In the genomic region with DNA sequence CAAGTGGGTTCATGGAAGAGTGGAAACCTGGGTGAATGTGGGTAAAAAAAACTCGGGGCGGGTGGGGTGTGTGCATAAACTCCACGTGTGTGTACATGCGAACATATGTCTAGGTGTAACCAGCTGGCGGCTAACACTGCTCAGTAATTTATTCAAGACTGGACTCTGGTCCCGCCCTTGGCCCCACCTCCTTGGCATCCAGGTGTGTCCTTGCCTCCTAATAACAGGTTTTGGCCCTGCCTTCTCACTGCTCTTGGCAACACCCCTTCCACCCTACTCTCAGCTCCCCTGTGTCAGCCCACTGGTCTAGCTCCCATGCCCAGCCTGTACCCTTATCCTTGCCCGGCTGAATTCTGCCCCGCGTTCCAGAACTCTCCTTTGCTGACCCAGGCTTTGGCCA, we compare ENCODE assay signal across 1 cellular context.
TF ChIP-seq lines count a peak whose summit lies in the region.

No MANE protein-coding gene starts in this region.

TF ChIP-seq in GM23338, 12 proteins besides CTCF, POLR2A, EP300 and RAD21 (continued from another document):
- TF ChIP-seq, protein P1, sequence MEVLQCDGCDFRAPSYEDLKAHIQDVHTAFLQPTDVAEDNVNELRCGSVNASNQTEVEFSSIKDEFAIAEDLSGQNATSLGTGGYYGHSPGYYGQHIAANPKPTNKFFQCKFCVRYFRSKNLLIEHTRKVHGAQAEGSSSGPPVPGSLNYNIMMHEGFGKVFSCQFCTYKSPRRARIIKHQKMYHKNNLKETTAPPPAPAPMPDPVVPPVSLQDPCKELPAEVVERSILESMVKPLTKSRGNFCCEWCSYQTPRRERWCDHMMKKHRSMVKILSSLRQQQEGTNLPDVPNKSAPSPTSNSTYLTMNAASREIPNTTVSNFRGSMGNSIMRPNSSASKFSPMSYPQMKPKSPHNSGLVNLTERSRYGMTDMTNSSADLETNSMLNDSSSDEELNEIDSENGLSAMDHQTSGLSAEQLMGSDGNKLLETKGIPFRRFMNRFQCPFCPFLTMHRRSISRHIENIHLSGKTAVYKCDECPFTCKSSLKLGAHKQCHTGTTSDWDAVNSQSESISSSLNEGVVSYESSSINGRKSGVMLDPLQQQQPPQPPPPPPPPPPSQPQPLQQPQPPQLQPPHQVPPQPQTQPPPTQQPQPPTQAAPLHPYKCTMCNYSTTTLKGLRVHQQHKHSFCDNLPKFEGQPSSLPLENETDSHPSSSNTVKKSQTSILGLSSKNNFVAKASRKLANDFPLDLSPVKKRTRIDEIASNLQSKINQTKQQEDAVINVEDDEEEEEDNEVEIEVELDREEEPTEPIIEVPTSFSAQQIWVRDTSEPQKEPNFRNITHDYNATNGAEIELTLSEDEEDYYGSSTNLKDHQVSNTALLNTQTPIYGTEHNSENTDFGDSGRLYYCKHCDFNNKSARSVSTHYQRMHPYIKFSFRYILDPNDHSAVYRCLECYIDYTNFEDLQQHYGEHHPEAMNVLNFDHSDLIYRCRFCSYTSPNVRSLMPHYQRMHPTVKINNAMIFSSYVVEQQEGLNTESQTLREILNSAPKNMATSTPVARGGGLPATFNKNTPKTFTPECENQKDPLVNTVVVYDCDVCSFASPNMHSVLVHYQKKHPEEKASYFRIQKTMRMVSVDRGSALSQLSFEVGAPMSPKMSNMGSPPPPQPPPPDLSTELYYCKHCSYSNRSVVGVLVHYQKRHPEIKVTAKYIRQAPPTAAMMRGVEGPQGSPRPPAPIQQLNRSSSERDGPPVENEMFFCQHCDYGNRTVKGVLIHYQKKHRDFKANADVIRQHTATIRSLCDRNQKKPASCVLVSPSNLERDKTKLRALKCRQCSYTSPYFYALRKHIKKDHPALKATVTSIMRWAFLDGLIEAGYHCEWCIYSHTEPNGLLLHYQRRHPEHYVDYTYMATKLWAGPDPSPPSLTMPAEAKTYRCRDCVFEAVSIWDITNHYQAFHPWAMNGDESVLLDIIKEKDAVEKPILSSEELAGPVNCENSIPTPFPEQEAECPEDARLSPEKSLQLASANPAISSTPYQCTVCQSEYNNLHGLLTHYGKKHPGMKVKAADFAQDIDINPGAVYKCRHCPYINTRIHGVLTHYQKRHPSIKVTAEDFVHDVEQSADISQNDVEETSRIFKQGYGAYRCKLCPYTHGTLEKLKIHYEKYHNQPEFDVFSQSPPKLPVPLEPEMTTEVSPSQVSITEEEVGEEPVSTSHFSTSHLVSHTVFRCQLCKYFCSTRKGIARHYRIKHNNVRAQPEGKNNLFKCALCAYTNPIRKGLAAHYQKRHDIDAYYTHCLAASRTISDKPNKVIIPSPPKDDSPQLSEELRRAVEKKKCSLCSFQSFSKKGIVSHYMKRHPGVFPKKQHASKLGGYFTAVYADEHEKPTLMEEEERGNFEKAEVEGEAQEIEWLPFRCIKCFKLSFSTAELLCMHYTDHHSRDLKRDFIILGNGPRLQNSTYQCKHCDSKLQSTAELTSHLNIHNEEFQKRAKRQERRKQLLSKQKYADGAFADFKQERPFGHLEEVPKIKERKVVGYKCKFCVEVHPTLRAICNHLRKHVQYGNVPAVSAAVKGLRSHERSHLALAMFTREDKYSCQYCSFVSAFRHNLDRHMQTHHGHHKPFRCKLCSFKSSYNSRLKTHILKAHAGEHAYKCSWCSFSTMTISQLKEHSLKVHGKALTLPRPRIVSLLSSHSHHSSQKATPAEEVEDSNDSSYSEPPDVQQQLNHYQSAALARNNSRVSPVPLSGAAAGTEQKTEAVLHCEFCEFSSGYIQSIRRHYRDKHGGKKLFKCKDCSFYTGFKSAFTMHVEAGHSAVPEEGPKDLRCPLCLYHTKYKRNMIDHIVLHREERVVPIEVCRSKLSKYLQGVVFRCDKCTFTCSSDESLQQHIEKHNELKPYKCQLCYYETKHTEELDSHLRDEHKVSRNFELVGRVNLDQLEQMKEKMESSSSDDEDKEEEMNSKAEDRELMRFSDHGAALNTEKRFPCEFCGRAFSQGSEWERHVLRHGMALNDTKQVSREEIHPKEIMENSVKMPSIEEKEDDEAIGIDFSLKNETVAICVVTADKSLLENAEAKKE (CRISPR knock-in tag; IDR thresholded peaks at IDR 0.05) = no peak
- TF ChIP-seq, protein P2, sequence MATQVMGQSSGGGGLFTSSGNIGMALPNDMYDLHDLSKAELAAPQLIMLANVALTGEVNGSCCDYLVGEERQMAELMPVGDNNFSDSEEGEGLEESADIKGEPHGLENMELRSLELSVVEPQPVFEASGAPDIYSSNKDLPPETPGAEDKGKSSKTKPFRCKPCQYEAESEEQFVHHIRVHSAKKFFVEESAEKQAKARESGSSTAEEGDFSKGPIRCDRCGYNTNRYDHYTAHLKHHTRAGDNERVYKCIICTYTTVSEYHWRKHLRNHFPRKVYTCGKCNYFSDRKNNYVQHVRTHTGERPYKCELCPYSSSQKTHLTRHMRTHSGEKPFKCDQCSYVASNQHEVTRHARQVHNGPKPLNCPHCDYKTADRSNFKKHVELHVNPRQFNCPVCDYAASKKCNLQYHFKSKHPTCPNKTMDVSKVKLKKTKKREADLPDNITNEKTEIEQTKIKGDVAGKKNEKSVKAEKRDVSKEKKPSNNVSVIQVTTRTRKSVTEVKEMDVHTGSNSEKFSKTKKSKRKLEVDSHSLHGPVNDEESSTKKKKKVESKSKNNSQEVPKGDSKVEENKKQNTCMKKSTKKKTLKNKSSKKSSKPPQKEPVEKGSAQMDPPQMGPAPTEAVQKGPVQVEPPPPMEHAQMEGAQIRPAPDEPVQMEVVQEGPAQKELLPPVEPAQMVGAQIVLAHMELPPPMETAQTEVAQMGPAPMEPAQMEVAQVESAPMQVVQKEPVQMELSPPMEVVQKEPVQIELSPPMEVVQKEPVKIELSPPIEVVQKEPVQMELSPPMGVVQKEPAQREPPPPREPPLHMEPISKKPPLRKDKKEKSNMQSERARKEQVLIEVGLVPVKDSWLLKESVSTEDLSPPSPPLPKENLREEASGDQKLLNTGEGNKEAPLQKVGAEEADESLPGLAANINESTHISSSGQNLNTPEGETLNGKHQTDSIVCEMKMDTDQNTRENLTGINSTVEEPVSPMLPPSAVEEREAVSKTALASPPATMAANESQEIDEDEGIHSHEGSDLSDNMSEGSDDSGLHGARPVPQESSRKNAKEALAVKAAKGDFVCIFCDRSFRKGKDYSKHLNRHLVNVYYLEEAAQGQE (IDR thresholded peaks at IDR 0.05; ENCODE audit: unreplicated experiment) = no peak
- no peak for TF ChIP-seq ZNF331 (CRISPR knock-in tag; IDR thresholded peaks at IDR 0.05; ENCODE audit: low read depth)
- TF ChIP-seq POLR2AphosphoS5 (IDR thresholded peaks at IDR 0.05; ENCODE audit: low read depth) = no peak
TF ChIP-seq in GM23338: peak in this region for 0.
